Comparison of ENCODE assay signal across 9 cellular contexts in the genomic region with DNA sequence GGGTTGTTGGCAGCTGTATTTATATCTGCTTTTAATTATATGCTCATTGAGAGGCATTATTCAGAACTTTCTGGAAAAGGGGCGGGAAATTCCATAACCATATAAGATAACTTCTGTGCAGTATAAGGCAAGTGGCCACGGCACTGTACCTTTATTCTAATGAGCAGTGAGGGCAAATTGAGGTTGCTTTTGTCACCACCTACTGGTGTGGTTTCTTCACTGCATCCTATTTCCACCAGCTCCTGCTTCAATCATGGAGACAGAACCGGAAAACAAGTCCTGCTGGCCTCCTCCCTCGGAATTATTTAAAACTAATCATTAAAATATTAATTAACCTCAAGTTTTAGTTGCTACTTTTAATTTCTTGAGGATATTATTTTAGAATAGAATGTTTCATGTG.
DNase-seq lines count a peak whose midpoint lies in the region; ATAC-seq and TF ChIP-seq lines count a peak whose summit lies in the region.
"Had no signal": no experiment of that assay in that cellular context is flagged by ENCODE, and none has a peak within 500 bp of the region (broad histone marks: within the 10 kb centered on the region; RNA-seq: fewer than 3 reads in every experiment).

No MANE protein-coding gene starts in this region.

- H3K27ac ChIP-seq in HCT116 (ENCODE audit: low read depth, low read length): no peak overlapping the region
- H3K27ac ChIP-seq in iPS DF 6.9 (ENCODE audit: low read length): no peak overlapping the region

- TF ChIP-seq RAD21 in HCT116 (IDR thresholded peaks at IDR 0.05; ENCODE audit: low read depth): no peak

- TF ChIP-seq POLR2A in HCT116 (IDR thresholded peaks at IDR 0.05; ENCODE audit: borderline replicate concordance, extremely low read depth, insufficient read depth, insufficient read length): no peak

- H3K9me3 ChIP-seq in HCT116 (ENCODE audit: control insufficient read depth in 1 of 2, insufficient read depth in 1 of 2, low read depth in 1 of 2, low read length in 2 of 2) (peaks cover 8 to 21% of the 10 kb centered on the region in 2 experiments; a peak in 2 of 4 replicates), iPS DF 6.9 (ENCODE audit: control insufficient read depth, insufficient read depth, low read length) (no peaks in the 10 kb centered on the region)

- peak; percentile 3 for DNase-seq in GM10266 (ENCODE audit: extremely low spot score)
- DNase-seq in HCT116 (ENCODE audit: low read depth, low spot score): no peak
- DNase-seq in RPMI8226: peak; percentile 20
- DNase-seq in iPS DF 6.9 (ENCODE audit: low read depth, low spot score): peak; percentile 2
- no peak for DNase-seq in NCI-H1105 (lab: John Stamatoyannopoulos, UW)
- no peak for DNase-seq in stimulated activated CD8-positive, alpha-beta memory T cell treated with anti-CD3 and anti-CD28 coated beads, Interleukin-4, amount 100 ng/mL, for 48 hours
- no peak for DNase-seq in NCI-H1105 treated with DMSO at 0.1 percent for 48 hours (lab: John Stamatoyannopoulos, UW)

- RAD21 ChIA-PET in HCT116 (lab: Charles Lee; ENCODE audit: low non-redundant PET in 1 of 2, low total read pairs in 2 of 2, uncharacterized antibody in 2 of 2, unreplicated experiment in 2 of 2): no interaction called here

- H3K4me1 ChIP-seq in HCT116 (ENCODE audit: control insufficient read depth in 1 of 2, insufficient read depth in 2 of 2, low read length in 2 of 2) (no peaks in the 10 kb centered on the region), iPS DF 6.9 (ENCODE audit: control insufficient read depth, insufficient read depth, low read length) (no peaks in the 10 kb centered on the region)

- WGBS in iPS DF 6.9 (ENCODE audit: insufficient coverage, insufficient read length): no CpG with 5 or more reads among the region's 4 CpGs

- H3K4me2 ChIP-seq in HCT116 (ENCODE audit: low read length): no peak overlapping the region

- H2AFZ ChIP-seq in HCT116 (ENCODE audit: low read depth, low read length, poor library complexity, severe bottlenecking): no peak overlapping the region

- no TSS peak for BruUV-seq in HCT116 (replicated peaks; lab: Mats Ljungman, UMichigan)

- H3K36me3 ChIP-seq in HCT116 (ENCODE audit: control insufficient read depth in 1 of 2, insufficient read depth in 2 of 2, low read length in 2 of 2) (no peaks in the 10 kb centered on the region), iPS DF 6.9 (ENCODE audit: control insufficient read depth, insufficient read depth, low read length) (no peaks in the 10 kb centered on the region)

- no peak overlapping the region for H3K4me3 ChIP-seq in HCT116 (replicated peaks in 1 of 2; ENCODE audit: low read depth in 1 of 2, low read length in 2 of 2)
- no peak overlapping the region for H3K4me3 ChIP-seq in iPS DF 6.9 (ENCODE audit: low read length)

- intact Hi-C loops in HCT116 (cut with micrococcal nuclease): no loop called here

- H3K79me2 ChIP-seq in HCT116 (ENCODE audit: insufficient read depth, low read length): no peaks in the 10 kb centered on the region

- no peaks in the 10 kb centered on the region for H3K9me2 ChIP-seq in HCT116 (ENCODE audit: insufficient read depth)

- TF ChIP-seq CTCF in GM10266 (IDR thresholded peaks at IDR 0.05; ENCODE audit: control insufficient read depth, insufficient read depth, low read depth, missing control alignments) (peak; percentile 30), HCT116 (IDR thresholded peaks at IDR 0.05 in 2 of 3, conservative IDR thresholded peaks at IDR 0.05 in 1 of 3; ENCODE audit: borderline replicate concordance in 1 of 3, insufficient read depth in 1 of 3, low read depth in 2 of 3, low read length in 2 of 3) (peak in 2 of 3 experiments; percentile 34 to 35; a peak in 4 of 6 replicates)

- POLR2A ChIA-PET in HCT116 (lab: Charles Lee): no interaction called here

- CTCF ChIA-PET in HCT116 (lab: Charles Lee): no interaction called here

- no peak overlapping the region for H3K9ac ChIP-seq in HCT116 (ENCODE audit: low read length)

- H3K27me3 ChIP-seq in HCT116 (ENCODE audit: insufficient read depth, low read length): no peaks in the 10 kb centered on the region
- no peaks in the 10 kb centered on the region for H3K27me3 ChIP-seq in iPS DF 6.9 (ENCODE audit: control insufficient read depth, insufficient read depth, low read length)

- no peaks in the 10 kb centered on the region for H4K20me1 ChIP-seq in HCT116 (ENCODE audit: insufficient read depth)

- ATAC-seq in HCT116 (no peak), GM18502 (IDR thresholded peaks at IDR 0.05; ENCODE audit: poor library complexity, unreplicated experiment) (no peak)
- ATAC-seq: sciatic nerve had no signal

TF ChIP-seq in HCT116, 20 proteins besides CTCF, POLR2A, EP300 and RAD21:
- TF ChIP-seq EZH2 (IDR thresholded peaks at IDR 0.05) (no peak), EZH2phosphoT487 (IDR thresholded peaks at IDR 0.05; ENCODE audit: borderline replicate concordance) (no peak), SIN3A (IDR thresholded peaks at IDR 0.05; ENCODE audit: low read depth) (no peak)

Comparison
In these comparisons a context has a peak if more than half of its experiments do, and no peak if none do; other contexts are left out.
1. DNase-seq: peak in GM10266 (single experiment), RPMI8226 (single experiment) and iPS DF 6.9 (single experiment); none in HCT116 (single experiment), NCI-H1105 (single experiment), stimulated activated CD8-positive, alpha-beta memory T cell treated with anti-CD3 and anti-CD28 coated beads, Interleukin-4, amount 100 ng/mL, for 48 hours (single experiment) and NCI-H1105 treated with DMSO at 0.1 percent for 48 hours (single experiment).